ENCODE assay signal across 1 cellular context in the genomic region with DNA sequence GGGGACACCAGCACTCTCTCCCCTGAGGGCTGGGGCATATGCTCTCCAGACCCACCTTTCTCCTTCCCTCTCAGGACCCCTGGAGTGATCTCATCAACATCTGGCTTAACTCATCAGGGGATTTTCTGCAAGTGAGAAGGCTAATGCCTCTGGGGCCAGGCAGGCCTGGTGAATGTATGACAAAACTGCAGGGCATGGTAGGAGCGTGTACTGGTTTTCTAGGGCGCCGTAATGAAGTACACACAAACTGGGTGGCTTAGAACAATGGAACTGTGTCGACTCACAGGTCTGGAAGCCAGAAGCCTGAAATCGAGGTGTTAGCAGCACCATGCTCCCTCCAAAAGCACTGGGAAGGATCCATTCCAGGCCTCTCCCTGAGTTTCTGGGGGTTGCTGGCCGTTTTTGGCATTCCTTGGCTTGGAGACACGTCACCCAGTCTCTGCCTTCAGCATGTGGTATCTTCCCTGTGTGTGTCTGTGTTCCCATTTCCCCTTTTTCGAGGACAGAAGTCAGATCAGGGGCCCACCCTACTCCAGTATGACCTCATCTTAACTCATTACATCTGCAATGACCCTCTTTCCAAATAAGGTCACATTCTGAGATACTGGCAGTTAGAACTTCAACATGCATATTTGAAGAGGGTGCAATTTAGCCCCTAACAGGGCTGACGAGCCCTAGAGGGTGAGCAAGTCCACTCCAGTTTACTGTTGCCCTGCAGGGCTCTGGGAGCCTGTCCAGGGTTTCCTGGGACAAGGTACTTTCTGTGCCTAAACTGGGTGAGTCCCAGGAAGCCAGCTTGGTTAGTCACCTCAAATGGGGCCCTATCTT.
TF ChIP-seq lines count a peak whose summit lies in the region.

No MANE protein-coding gene starts in this region.

TF ChIP-seq in K562, 482 proteins besides CTCF, POLR2A, EP300 and RAD21 (continued from another document and continues in another):
- TF ChIP-seq, protein P1, sequence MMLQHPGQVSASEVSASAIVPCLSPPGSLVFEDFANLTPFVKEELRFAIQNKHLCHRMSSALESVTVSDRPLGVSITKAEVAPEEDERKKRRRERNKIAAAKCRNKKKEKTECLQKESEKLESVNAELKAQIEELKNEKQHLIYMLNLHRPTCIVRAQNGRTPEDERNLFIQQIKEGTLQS (IDR thresholded peaks at IDR 0.05): peak; percentile 88
- TF ChIP-seq, protein P1 (CRISPR knock-in tag; conservative IDR thresholded peaks at IDR 0.05): no peak
- TF ChIP-seq, protein P2, sequence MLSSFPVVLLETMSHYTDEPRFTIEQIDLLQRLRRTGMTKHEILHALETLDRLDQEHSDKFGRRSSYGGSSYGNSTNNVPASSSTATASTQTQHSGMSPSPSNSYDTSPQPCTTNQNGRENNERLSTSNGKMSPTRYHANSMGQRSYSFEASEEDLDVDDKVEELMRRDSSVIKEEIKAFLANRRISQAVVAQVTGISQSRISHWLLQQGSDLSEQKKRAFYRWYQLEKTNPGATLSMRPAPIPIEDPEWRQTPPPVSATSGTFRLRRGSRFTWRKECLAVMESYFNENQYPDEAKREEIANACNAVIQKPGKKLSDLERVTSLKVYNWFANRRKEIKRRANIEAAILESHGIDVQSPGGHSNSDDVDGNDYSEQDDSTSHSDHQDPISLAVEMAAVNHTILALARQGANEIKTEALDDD (IDR thresholded peaks at IDR 0.05): peak; percentile 58; the same call in 1 of the 2 replicates
- peak; percentile 68; the same call in 1 of the 2 replicates for TF ChIP-seq CREB1 (IDR thresholded peaks at IDR 0.05)
- TF ChIP-seq CREB1 (CRISPR knock-in tag; IDR thresholded peaks at IDR 0.05): peak; percentile 57; the same call in 1 of the 2 replicates
- no peak for TF ChIP-seq MAFG (tag; conservative IDR thresholded peaks at IDR 0.05)
- TF ChIP-seq ZNF354B (CRISPR knock-in tag; IDR thresholded peaks at IDR 0.05): no peak
- TF ChIP-seq, protein P3, sequence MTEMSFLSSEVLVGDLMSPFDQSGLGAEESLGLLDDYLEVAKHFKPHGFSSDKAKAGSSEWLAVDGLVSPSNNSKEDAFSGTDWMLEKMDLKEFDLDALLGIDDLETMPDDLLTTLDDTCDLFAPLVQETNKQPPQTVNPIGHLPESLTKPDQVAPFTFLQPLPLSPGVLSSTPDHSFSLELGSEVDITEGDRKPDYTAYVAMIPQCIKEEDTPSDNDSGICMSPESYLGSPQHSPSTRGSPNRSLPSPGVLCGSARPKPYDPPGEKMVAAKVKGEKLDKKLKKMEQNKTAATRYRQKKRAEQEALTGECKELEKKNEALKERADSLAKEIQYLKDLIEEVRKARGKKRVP (CRISPR knock-in tag; IDR thresholded peaks at IDR 0.05): 0 out of 2 replicates have a peak, but pooled peaks have one; percentile 9
- TF ChIP-seq E2F3 (CRISPR knock-in tag; IDR thresholded peaks at IDR 0.05): no peak
- TF ChIP-seq, protein P4, sequence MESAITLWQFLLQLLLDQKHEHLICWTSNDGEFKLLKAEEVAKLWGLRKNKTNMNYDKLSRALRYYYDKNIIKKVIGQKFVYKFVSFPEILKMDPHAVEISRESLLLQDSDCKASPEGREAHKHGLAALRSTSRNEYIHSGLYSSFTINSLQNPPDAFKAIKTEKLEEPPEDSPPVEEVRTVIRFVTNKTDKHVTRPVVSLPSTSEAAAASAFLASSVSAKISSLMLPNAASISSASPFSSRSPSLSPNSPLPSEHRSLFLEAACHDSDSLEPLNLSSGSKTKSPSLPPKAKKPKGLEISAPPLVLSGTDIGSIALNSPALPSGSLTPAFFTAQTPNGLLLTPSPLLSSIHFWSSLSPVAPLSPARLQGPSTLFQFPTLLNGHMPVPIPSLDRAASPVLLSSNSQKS (CRISPR knock-in tag; IDR thresholded peaks at IDR 0.05): no peak
- TF ChIP-seq, protein P5, sequence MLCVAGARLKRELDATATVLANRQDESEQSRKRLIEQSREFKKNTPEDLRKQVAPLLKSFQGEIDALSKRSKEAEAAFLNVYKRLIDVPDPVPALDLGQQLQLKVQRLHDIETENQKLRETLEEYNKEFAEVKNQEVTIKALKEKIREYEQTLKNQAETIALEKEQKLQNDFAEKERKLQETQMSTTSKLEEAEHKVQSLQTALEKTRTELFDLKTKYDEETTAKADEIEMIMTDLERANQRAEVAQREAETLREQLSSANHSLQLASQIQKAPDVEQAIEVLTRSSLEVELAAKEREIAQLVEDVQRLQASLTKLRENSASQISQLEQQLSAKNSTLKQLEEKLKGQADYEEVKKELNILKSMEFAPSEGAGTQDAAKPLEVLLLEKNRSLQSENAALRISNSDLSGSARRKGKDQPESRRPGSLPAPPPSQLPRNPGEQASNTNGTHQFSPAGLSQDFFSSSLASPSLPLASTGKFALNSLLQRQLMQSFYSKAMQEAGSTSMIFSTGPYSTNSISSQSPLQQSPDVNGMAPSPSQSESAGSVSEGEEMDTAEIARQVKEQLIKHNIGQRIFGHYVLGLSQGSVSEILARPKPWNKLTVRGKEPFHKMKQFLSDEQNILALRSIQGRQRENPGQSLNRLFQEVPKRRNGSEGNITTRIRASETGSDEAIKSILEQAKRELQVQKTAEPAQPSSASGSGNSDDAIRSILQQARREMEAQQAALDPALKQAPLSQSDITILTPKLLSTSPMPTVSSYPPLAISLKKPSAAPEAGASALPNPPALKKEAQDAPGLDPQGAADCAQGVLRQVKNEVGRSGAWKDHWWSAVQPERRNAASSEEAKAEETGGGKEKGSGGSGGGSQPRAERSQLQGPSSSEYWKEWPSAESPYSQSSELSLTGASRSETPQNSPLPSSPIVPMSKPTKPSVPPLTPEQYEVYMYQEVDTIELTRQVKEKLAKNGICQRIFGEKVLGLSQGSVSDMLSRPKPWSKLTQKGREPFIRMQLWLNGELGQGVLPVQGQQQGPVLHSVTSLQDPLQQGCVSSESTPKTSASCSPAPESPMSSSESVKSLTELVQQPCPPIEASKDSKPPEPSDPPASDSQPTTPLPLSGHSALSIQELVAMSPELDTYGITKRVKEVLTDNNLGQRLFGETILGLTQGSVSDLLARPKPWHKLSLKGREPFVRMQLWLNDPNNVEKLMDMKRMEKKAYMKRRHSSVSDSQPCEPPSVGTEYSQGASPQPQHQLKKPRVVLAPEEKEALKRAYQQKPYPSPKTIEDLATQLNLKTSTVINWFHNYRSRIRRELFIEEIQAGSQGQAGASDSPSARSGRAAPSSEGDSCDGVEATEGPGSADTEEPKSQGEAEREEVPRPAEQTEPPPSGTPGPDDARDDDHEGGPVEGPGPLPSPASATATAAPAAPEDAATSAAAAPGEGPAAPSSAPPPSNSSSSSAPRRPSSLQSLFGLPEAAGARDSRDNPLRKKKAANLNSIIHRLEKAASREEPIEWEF (CRISPR knock-in tag; IDR thresholded peaks at IDR 0.05): peak; percentile 25; the same call in 1 of the 2 replicates
- peak; percentile 55; the same call in 1 of the 2 replicates for TF ChIP-seq SMAD4 (CRISPR knock-in tag; conservative IDR thresholded peaks at IDR 0.05)
- peak; percentile 83 for TF ChIP-seq JUND (IDR thresholded peaks at IDR 0.05; ENCODE audit: borderline replicate concordance, low read depth, low read length)
- peak; percentile 88 for TF ChIP-seq JUND (tag; IDR thresholded peaks at IDR 0.05; ENCODE audit: borderline replicate concordance, low read depth, low read length)
- TF ChIP-seq, protein P6, sequence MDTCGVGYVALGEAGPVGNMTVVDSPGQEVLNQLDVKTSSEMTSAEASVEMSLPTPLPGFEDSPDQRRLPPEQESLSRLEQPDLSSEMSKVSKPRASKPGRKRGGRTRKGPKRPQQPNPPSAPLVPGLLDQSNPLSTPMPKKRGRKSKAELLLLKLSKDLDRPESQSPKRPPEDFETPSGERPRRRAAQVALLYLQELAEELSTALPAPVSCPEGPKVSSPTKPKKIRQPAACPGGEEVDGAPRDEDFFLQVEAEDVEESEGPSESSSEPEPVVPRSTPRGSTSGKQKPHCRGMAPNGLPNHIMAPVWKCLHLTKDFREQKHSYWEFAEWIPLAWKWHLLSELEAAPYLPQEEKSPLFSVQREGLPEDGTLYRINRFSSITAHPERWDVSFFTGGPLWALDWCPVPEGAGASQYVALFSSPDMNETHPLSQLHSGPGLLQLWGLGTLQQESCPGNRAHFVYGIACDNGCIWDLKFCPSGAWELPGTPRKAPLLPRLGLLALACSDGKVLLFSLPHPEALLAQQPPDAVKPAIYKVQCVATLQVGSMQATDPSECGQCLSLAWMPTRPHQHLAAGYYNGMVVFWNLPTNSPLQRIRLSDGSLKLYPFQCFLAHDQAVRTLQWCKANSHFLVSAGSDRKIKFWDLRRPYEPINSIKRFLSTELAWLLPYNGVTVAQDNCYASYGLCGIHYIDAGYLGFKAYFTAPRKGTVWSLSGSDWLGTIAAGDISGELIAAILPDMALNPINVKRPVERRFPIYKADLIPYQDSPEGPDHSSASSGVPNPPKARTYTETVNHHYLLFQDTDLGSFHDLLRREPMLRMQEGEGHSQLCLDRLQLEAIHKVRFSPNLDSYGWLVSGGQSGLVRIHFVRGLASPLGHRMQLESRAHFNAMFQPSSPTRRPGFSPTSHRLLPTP (IDR thresholded peaks at IDR 0.05; ENCODE audit: borderline replicate concordance, extremely low read depth, insufficient read length): no peak
- no peak for TF ChIP-seq ZNF507 (tag; conservative IDR thresholded peaks at IDR 0.05)
- TF ChIP-seq SRSF7 (optimal IDR thresholded peaks at IDR 0.05; ENCODE audit: low read depth, low read length): no peak
- TF ChIP-seq, protein P7, sequence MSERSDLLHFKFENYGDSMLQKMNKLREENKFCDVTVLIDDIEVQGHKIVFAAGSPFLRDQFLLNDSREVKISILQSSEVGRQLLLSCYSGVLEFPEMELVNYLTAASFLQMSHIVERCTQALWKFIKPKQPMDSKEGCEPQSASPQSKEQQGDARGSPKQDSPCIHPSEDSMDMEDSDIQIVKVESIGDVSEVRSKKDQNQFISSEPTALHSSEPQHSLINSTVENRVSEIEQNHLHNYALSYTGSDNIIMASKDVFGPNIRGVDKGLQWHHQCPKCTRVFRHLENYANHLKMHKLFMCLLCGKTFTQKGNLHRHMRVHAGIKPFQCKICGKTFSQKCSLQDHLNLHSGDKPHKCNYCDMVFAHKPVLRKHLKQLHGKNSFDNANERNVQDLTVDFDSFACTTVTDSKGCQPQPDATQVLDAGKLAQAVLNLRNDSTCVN (CRISPR knock-in tag; IDR thresholded peaks at IDR 0.05): no peak
- no peak for TF ChIP-seq ZBTB7A (IDR thresholded peaks at IDR 0.05; ENCODE audit: borderline replicate concordance, control insufficient read depth, low read depth, low read length)
- TF ChIP-seq DPF2 (IDR thresholded peaks at IDR 0.05): 0 out of 2 replicates have a peak, but pooled peaks have one; percentile 16
- TF ChIP-seq, protein P8, sequence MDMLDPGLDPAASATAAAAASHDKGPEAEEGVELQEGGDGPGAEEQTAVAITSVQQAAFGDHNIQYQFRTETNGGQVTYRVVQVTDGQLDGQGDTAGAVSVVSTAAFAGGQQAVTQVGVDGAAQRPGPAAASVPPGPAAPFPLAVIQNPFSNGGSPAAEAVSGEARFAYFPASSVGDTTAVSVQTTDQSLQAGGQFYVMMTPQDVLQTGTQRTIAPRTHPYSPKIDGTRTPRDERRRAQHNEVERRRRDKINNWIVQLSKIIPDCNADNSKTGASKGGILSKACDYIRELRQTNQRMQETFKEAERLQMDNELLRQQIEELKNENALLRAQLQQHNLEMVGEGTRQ (CRISPR knock-in tag; IDR thresholded peaks at IDR 0.05): no peak
- TF ChIP-seq CREM (IDR thresholded peaks at IDR 0.05; ENCODE audit: low read depth): peak; percentile 88
- TF ChIP-seq STAT5A (IDR thresholded peaks at IDR 0.05; ENCODE audit: borderline replicate concordance, low read length): no peak
- TF ChIP-seq, protein P9, sequence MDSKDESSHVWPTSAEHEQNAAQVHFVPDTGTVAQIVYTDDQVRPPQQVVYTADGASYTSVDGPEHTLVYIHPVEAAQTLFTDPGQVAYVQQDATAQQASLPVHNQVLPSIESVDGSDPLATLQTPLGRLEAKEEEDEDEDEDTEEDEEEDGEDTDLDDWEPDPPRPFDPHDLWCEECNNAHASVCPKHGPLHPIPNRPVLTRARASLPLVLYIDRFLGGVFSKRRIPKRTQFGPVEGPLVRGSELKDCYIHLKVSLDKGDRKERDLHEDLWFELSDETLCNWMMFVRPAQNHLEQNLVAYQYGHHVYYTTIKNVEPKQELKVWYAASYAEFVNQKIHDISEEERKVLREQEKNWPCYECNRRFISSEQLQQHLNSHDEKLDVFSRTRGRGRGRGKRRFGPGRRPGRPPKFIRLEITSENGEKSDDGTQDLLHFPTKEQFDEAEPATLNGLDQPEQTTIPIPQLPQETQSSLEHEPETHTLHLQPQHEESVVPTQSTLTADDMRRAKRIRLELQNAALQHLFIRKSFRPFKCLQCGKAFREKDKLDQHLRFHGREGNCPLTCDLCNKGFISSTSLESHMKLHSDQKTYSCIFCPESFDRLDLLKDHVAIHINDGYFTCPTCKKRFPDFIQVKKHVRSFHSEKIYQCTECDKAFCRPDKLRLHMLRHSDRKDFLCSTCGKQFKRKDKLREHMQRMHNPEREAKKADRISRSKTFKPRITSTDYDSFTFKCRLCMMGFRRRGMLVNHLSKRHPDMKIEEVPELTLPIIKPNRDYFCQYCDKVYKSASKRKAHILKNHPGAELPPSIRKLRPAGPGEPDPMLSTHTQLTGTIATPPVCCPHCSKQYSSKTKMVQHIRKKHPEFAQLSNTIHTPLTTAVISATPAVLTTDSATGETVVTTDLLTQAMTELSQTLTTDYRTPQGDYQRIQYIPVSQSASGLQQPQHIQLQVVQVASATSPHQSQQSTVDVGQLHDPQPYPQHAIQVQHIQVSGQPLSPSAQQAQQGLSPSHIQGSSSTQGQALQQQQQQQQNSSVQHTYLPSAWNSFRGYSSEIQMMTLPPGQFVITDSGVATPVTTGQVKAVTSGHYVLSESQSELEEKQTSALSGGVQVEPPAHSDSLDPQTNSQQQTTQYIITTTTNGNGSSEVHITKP (IDR thresholded peaks at IDR 0.05; ENCODE audit: partially characterized antibody): peak; percentile 80
- no peak for TF ChIP-seq SMC3 (conservative IDR thresholded peaks at IDR 0.05; ENCODE audit: insufficient read depth, low read depth, low read length)
- no peak for TF ChIP-seq NR2C1 (IDR thresholded peaks at IDR 0.05)
- peak; percentile 63 for TF ChIP-seq NR2C1 (tag; IDR thresholded peaks at IDR 0.05)
- no peak for TF ChIP-seq TARDBP (IDR thresholded peaks at IDR 0.05)
- no peak for TF ChIP-seq PHB2 (IDR thresholded peaks at IDR 0.05; ENCODE audit: low read depth)
- TF ChIP-seq BCOR (IDR thresholded peaks at IDR 0.05): no peak
- TF ChIP-seq, protein P10, sequence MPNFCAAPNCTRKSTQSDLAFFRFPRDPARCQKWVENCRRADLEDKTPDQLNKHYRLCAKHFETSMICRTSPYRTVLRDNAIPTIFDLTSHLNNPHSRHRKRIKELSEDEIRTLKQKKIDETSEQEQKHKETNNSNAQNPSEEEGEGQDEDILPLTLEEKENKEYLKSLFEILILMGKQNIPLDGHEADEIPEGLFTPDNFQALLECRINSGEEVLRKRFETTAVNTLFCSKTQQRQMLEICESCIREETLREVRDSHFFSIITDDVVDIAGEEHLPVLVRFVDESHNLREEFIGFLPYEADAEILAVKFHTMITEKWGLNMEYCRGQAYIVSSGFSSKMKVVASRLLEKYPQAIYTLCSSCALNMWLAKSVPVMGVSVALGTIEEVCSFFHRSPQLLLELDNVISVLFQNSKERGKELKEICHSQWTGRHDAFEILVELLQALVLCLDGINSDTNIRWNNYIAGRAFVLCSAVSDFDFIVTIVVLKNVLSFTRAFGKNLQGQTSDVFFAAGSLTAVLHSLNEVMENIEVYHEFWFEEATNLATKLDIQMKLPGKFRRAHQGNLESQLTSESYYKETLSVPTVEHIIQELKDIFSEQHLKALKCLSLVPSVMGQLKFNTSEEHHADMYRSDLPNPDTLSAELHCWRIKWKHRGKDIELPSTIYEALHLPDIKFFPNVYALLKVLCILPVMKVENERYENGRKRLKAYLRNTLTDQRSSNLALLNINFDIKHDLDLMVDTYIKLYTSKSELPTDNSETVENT (CRISPR knock-in tag; IDR thresholded peaks at IDR 0.05): no peak
- no peak for TF ChIP-seq MEF2D (tag; conservative IDR thresholded peaks at IDR 0.05; ENCODE audit: low read depth)
